1 cellular context compared by ENCODE assay signal in genomic region chr19:43754562-43755255, GRCh38.
A peak's percentile ranks its signal among the peaks of the same experiment; 100 is the strongest.
TF ChIP-seq lines count a peak whose summit lies in the region.

A gene with protein sequence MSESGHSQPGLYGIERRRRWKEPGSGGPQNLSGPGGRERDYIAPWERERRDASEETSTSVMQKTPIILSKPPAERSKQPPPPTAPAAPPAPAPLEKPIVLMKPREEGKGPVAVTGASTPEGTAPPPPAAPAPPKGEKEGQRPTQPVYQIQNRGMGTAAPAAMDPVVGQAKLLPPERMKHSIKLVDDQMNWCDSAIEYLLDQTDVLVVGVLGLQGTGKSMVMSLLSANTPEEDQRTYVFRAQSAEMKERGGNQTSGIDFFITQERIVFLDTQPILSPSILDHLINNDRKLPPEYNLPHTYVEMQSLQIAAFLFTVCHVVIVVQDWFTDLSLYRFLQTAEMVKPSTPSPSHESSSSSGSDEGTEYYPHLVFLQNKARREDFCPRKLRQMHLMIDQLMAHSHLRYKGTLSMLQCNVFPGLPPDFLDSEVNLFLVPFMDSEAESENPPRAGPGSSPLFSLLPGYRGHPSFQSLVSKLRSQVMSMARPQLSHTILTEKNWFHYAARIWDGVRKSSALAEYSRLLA (minus strand): TSS chr19:43754962. CDS start chr19:43750741, 4,221 bp downstream.

TF ChIP-seq in HepG2, 621 proteins besides CTCF, POLR2A, EP300 and RAD21 (continued from another document and continues in another):
- TF ChIP-seq, protein P1, sequence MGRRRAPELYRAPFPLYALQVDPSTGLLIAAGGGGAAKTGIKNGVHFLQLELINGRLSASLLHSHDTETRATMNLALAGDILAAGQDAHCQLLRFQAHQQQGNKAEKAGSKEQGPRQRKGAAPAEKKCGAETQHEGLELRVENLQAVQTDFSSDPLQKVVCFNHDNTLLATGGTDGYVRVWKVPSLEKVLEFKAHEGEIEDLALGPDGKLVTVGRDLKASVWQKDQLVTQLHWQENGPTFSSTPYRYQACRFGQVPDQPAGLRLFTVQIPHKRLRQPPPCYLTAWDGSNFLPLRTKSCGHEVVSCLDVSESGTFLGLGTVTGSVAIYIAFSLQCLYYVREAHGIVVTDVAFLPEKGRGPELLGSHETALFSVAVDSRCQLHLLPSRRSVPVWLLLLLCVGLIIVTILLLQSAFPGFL (CRISPR knock-in tag; IDR thresholded peaks at IDR 0.05) = no peak
- peak; percentile 22; the same call in 1 of the 2 replicates for TF ChIP-seq BORCS8-MEF2B (CRISPR knock-in tag; IDR thresholded peaks at IDR 0.05)
- TF ChIP-seq EZH2 (conservative IDR thresholded peaks at IDR 0.05; ENCODE audit: low read depth, low read length) = no peak
- no peak for TF ChIP-seq ZMYM2 (CRISPR knock-in tag; IDR thresholded peaks at IDR 0.05)
- TF ChIP-seq BATF2 (CRISPR knock-in tag; IDR thresholded peaks at IDR 0.05) = no peak
- no peak for TF ChIP-seq U2AF2 (IDR thresholded peaks at IDR 0.05; ENCODE audit: low read depth, low read length)
- TF ChIP-seq NFE2L1 (CRISPR knock-in tag; IDR thresholded peaks at IDR 0.05; ENCODE audit: borderline replicate concordance) = no peak
- no peak for TF ChIP-seq NFATC3 (CRISPR knock-in tag; IDR thresholded peaks at IDR 0.05)
- TF ChIP-seq SMYD3 (CRISPR knock-in tag; IDR thresholded peaks at IDR 0.05) = no peak
- no peak for TF ChIP-seq ATF5 (CRISPR knock-in tag; IDR thresholded peaks at IDR 0.05; ENCODE audit: low read depth)
- TF ChIP-seq POLR2AphosphoS5 (IDR thresholded peaks at IDR 0.05; ENCODE audit: low read depth, low read length) = peak; percentile 95
- no peak for TF ChIP-seq ZNF562 (CRISPR knock-in tag; IDR thresholded peaks at IDR 0.05; ENCODE audit: borderline replicate concordance)
- TF ChIP-seq GTF3A (CRISPR knock-in tag; conservative IDR thresholded peaks at IDR 0.05) = no peak
- TF ChIP-seq, protein P2, sequence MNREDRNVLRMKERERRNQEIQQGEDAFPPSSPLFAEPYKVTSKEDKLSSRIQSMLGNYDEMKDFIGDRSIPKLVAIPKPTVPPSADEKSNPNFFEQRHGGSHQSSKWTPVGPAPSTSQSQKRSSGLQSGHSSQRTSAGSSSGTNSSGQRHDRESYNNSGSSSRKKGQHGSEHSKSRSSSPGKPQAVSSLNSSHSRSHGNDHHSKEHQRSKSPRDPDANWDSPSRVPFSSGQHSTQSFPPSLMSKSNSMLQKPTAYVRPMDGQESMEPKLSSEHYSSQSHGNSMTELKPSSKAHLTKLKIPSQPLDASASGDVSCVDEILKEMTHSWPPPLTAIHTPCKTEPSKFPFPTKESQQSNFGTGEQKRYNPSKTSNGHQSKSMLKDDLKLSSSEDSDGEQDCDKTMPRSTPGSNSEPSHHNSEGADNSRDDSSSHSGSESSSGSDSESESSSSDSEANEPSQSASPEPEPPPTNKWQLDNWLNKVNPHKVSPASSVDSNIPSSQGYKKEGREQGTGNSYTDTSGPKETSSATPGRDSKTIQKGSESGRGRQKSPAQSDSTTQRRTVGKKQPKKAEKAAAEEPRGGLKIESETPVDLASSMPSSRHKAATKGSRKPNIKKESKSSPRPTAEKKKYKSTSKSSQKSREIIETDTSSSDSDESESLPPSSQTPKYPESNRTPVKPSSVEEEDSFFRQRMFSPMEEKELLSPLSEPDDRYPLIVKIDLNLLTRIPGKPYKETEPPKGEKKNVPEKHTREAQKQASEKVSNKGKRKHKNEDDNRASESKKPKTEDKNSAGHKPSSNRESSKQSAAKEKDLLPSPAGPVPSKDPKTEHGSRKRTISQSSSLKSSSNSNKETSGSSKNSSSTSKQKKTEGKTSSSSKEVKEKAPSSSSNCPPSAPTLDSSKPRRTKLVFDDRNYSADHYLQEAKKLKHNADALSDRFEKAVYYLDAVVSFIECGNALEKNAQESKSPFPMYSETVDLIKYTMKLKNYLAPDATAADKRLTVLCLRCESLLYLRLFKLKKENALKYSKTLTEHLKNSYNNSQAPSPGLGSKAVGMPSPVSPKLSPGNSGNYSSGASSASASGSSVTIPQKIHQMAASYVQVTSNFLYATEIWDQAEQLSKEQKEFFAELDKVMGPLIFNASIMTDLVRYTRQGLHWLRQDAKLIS (CRISPR knock-in tag; IDR thresholded peaks at IDR 0.05) = no peak
- no peak for TF ChIP-seq RBM22 (optimal IDR thresholded peaks at IDR 0.05; ENCODE audit: low read length)
- TF ChIP-seq, protein P3, sequence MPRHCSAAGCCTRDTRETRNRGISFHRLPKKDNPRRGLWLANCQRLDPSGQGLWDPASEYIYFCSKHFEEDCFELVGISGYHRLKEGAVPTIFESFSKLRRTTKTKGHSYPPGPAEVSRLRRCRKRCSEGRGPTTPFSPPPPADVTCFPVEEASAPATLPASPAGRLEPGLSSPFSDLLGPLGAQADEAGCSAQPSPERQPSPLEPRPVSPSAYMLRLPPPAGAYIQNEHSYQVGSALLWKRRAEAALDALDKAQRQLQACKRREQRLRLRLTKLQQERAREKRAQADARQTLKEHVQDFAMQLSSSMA (CRISPR knock-in tag; IDR thresholded peaks at IDR 0.05) = no peak
- no peak for TF ChIP-seq ZNF775 (CRISPR knock-in tag; IDR thresholded peaks at IDR 0.05; ENCODE audit: borderline replicate concordance)
- no peak for TF ChIP-seq ATRX (CRISPR knock-in tag; IDR thresholded peaks at IDR 0.05; ENCODE audit: borderline replicate concordance)
- TF ChIP-seq SMARCC2 (IDR thresholded peaks at IDR 0.05) = no peak
- TF ChIP-seq CHCHD3 (CRISPR knock-in tag; IDR thresholded peaks at IDR 0.05) = no peak
- no peak for TF ChIP-seq CENPBD1 (CRISPR knock-in tag; IDR thresholded peaks at IDR 0.05; ENCODE audit: borderline replicate concordance, low read depth)
- no peak for TF ChIP-seq KLF9 (CRISPR knock-in tag; IDR thresholded peaks at IDR 0.05; ENCODE audit: low read depth)
- no peak for TF ChIP-seq SMAD1 (CRISPR knock-in tag; IDR thresholded peaks at IDR 0.05; ENCODE audit: borderline replicate concordance, low read depth)
- TF ChIP-seq, protein P4, sequence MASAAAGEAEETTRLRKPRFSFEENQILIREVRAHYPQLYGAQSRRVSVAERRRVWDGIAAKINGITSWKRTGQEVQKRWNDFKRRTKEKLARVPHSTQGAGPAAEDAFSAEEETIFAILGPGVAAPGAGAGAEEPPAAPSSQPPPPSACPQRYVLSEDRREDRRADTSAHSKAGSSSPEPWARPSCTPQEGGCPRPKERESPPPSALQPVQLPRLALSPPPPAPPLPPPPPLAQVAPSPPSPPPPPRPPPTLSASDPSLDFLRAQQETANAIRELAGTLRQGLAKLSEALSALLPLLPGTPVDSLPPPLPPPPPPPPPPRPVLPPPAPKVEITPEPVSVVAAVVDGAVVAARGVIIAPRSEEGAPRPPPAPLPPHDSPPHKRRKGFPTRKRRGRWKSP (CRISPR knock-in tag; IDR thresholded peaks at IDR 0.05) = peak; percentile 86
- TF ChIP-seq, protein P5, sequence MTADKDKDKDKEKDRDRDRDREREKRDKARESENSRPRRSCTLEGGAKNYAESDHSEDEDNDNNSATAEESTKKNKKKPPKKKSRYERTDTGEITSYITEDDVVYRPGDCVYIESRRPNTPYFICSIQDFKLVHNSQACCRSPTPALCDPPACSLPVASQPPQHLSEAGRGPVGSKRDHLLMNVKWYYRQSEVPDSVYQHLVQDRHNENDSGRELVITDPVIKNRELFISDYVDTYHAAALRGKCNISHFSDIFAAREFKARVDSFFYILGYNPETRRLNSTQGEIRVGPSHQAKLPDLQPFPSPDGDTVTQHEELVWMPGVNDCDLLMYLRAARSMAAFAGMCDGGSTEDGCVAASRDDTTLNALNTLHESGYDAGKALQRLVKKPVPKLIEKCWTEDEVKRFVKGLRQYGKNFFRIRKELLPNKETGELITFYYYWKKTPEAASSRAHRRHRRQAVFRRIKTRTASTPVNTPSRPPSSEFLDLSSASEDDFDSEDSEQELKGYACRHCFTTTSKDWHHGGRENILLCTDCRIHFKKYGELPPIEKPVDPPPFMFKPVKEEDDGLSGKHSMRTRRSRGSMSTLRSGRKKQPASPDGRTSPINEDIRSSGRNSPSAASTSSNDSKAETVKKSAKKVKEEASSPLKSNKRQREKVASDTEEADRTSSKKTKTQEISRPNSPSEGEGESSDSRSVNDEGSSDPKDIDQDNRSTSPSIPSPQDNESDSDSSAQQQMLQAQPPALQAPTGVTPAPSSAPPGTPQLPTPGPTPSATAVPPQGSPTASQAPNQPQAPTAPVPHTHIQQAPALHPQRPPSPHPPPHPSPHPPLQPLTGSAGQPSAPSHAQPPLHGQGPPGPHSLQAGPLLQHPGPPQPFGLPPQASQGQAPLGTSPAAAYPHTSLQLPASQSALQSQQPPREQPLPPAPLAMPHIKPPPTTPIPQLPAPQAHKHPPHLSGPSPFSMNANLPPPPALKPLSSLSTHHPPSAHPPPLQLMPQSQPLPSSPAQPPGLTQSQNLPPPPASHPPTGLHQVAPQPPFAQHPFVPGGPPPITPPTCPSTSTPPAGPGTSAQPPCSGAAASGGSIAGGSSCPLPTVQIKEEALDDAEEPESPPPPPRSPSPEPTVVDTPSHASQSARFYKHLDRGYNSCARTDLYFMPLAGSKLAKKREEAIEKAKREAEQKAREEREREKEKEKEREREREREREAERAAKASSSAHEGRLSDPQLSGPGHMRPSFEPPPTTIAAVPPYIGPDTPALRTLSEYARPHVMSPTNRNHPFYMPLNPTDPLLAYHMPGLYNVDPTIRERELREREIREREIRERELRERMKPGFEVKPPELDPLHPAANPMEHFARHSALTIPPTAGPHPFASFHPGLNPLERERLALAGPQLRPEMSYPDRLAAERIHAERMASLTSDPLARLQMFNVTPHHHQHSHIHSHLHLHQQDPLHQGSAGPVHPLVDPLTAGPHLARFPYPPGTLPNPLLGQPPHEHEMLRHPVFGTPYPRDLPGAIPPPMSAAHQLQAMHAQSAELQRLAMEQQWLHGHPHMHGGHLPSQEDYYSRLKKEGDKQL (CRISPR knock-in tag; IDR thresholded peaks at IDR 0.05; ENCODE audit: low read depth) = no peak; the same call in 1 of the 2 replicates
- no peak for TF ChIP-seq TCF7L2 (IDR thresholded peaks at IDR 0.05; ENCODE audit: low read depth, low read length)
- no peak for TF ChIP-seq ZNF121 (CRISPR knock-in tag; IDR thresholded peaks at IDR 0.05)
- TF ChIP-seq, protein P6, sequence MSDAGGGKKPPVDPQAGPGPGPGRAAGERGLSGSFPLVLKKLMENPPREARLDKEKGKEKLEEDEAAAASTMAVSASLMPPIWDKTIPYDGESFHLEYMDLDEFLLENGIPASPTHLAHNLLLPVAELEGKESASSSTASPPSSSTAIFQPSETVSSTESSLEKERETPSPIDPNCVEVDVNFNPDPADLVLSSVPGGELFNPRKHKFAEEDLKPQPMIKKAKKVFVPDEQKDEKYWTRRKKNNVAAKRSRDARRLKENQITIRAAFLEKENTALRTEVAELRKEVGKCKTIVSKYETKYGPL (CRISPR knock-in tag; IDR thresholded peaks at IDR 0.05) = no peak
- TF ChIP-seq ZKSCAN5 (CRISPR knock-in tag; IDR thresholded peaks at IDR 0.05) = no peak
- TF ChIP-seq KDM3A (CRISPR knock-in tag; IDR thresholded peaks at IDR 0.05; ENCODE audit: low read depth) = no peak
- TF ChIP-seq, protein P7, sequence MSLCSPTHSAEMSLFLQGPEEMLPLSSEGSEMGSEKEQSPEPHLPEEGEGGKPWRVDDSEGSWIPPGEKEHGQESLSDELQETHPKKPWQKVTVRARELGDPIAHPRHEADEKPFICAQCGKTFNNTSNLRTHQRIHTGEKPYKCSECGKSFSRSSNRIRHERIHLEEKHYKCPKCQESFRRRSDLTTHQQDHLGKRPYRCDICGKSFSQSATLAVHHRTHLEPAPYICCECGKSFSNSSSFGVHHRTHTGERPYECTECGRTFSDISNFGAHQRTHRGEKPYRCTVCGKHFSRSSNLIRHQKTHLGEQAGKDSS (CRISPR knock-in tag; IDR thresholded peaks at IDR 0.05; ENCODE audit: borderline replicate concordance, low read depth) = no peak
- TF ChIP-seq JUNB (CRISPR knock-in tag; IDR thresholded peaks at IDR 0.05; ENCODE audit: borderline replicate concordance) = no peak
- no peak for TF ChIP-seq CEBPG (CRISPR knock-in tag; IDR thresholded peaks at IDR 0.05)
- TF ChIP-seq RBM39 (IDR thresholded peaks at IDR 0.05; ENCODE audit: low read depth, low read length, poor library complexity, severe bottlenecking) = peak; percentile 62
- TF ChIP-seq ZNF20 (CRISPR knock-in tag; IDR thresholded peaks at IDR 0.05) = 0 out of 2 replicates have a peak, but pooled peaks have one; percentile 4
- no peak for TF ChIP-seq HNF4A (CRISPR knock-in tag; IDR thresholded peaks at IDR 0.05)
- no peak for TF ChIP-seq ZMAT3 (CRISPR knock-in tag; conservative IDR thresholded peaks at IDR 0.05)
- no peak for TF ChIP-seq HIC2 (CRISPR knock-in tag; IDR thresholded peaks at IDR 0.05; ENCODE audit: low read depth)
- TF ChIP-seq ZNF143 (CRISPR knock-in tag; IDR thresholded peaks at IDR 0.05) = no peak
- TF ChIP-seq NFRKB (IDR thresholded peaks at IDR 0.05) = no peak
- peak; percentile 35; the same call in 1 of the 2 replicates for TF ChIP-seq ZNF749 (CRISPR knock-in tag; IDR thresholded peaks at IDR 0.05; ENCODE audit: borderline replicate concordance)
